14 cellular contexts compared by ENCODE assay signal in the genomic region with DNA sequence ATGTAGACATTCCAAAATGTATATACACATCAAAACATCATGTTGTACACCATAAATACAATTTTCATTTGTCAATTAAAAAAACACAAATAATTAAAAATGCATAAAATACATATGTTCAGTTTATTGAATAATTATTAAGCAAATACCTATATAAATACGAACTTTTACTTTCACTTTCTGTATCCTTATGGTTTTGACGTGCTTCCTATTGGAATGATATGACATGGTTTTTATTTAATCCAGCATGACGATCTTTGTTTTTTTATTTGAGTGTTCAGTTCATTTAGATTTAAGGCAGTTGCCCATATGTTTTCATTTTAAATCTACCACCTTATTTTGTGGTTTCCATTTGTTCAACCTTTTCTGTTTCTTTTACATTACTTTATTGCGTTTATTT.
A peak's percentile ranks its signal among the peaks of the same experiment; 100 is the strongest.
DNase-seq lines count a peak whose midpoint lies in the region; ATAC-seq, FAIRE-seq and TF ChIP-seq lines count a peak whose summit lies in the region.
"Had no signal": no experiment of that assay in that cellular context is flagged by ENCODE, and none has a peak within 500 bp of the region (broad histone marks: within the 10 kb centered on the region; RNA-seq: fewer than 3 reads in every experiment).

No MANE protein-coding gene starts in this region.

- no peak for FAIRE-seq in HTR-8/SVneo (lab: Jason Lieb, UNC)

- intact Hi-C loops in left ventricle myocardium superior (cut with micrococcal nuclease), result no loop called here

- no peak for TF ChIP-seq CTCF in AG04449 (IDR thresholded peaks at IDR 0.05; ENCODE audit: insufficient read depth, low read length, missing control alignments)

- peak overlapping the region; percentile 35; the same call in 1 of the 2 replicates for H3K4me3 ChIP-seq in AG04449 (ENCODE audit: low read depth, low read length)
- H3K4me3 ChIP-seq: ascending aorta; BLaER1 treated with 17β-estradiol and CSF1 and Interleukin-3, amounts not matched to agents 10 nM and 100 nM had no signal

- H3K9me3 Mint-ChIP-seq in T-cell, result peaks cover 0 to 5% (median 5%) of the 10 kb centered on the region in 3 donors
- H3K9me3 Mint-ChIP-seq in immature natural killer cell, result peaks cover 0 to 2% (median 0%) of the 10 kb centered on the region in 6 donors

- H3K27me3 Mint-ChIP-seq in T-cell, result peaks cover 0 to 4% of the 10 kb centered on the region in 2 donors
- H3K27me3 Mint-ChIP-seq in immature natural killer cell (ENCODE audit: low read depth in 3 of 3), result peaks cover 3 to 11% (median 3%) of the 10 kb centered on the region in 3 donors
- H3K27me3 Mint-ChIP-seq: activated CD4-positive, alpha-beta T cell treated with anti-CD3 and anti-CD28 coated beads for 36 hours had no signal

- ATAC-seq in T-cell (replicated peaks in 1 of 4) (no peak), left ventricle myocardium superior (no peak)
- ATAC-seq: activated CD4-positive, alpha-beta T cell treated with anti-CD3 and anti-CD28 coated beads for 36 hours had no signal

- H3K4me1 Mint-ChIP-seq in T-cell, result peaks cover 0 to 8% (median 5%) of the 10 kb centered on the region in 3 donors
- no peaks in the 10 kb centered on the region for H3K4me1 Mint-ChIP-seq in immature natural killer cell
- H3K4me1 Mint-ChIP-seq: activated CD4-positive, alpha-beta T cell treated with anti-CD3 and anti-CD28 coated beads for 36 hours had no signal

- H3K36me3 Mint-ChIP-seq in T-cell (no peaks in the 10 kb centered on the region), immature natural killer cell (no peaks in the 10 kb centered on the region)

- DNase-seq in AG04449 (ENCODE audit: low read depth, low spot score) (no peak), HTR-8/SVneo (ENCODE audit: insufficient read length, low spot score) (peak; percentile 35), T-cell (no peak), immature natural killer cell (no peak), DMS79 treated with DMSO at 0.1 percent for 48 hours (lab: John Stamatoyannopoulos, UW) (no peak), left ventricle myocardium superior (no peak), SIG-M5 treated with dmso at 0.1 percent for 504 hours (lab: John Stamatoyannopoulos, UW; ENCODE audit: unreplicated experiment) (no peak), NOMO-1 treated with dmso at 0.1 percent for 144 hours (lab: John Stamatoyannopoulos, UW; ENCODE audit: unreplicated experiment) (no peak)
- DNase-seq: activated CD4-positive, alpha-beta T cell treated with anti-CD3 and anti-CD28 coated beads for 36 hours; effector CD8-positive, alpha-beta T cell; stimulated activated CD4-positive, alpha-beta T cell treated with anti-CD3 and anti-CD28 coated beads, Interleukin-1b, Interleukin-23, amount 100 ng/mL, for 48 hours had no signal

- CTCF ChIA-PET in AG04449 (lab: Yijun Ruan, JAX), result no interaction called here
- CTCF ChIA-PET in T-cell (lab: Charles Lee), result no interaction called here

- POLR2A ChIA-PET in AG04449 (lab: Yijun Ruan, JAX), result no interaction called here
- POLR2A ChIA-PET in T-cell (lab: Charles Lee), result no interaction called here

- no peak overlapping the region for H3K27ac Mint-ChIP-seq in T-cell
- no peak overlapping the region for H3K27ac Mint-ChIP-seq in immature natural killer cell
- H3K27ac Mint-ChIP-seq: activated CD4-positive, alpha-beta T cell treated with anti-CD3 and anti-CD28 coated beads for 36 hours; activated T-helper 1 cell treated with anti-CD3 and anti-CD28 coated beads, Interleukin-12 subunit alpha, Interleukin-12 subunit beta, Interleukin-2, Interleukin-4 antibody, amounts not matched to agents 30 ng/mL and 10 ng/mL and 1 ng/mL, durations not matched to agents 14 hours and 24 hours and 36 hours had no signal

- H3K4me3 Mint-ChIP-seq in T-cell (peak overlapping the region in 2 of 3 donors; percentile 54 to 55), immature natural killer cell (peak overlapping the region in 3 of 5 donors; percentile 10 to 47 (median 44))
- H3K4me3 Mint-ChIP-seq: activated CD4-positive, alpha-beta T cell treated with anti-CD3 and anti-CD28 coated beads for 36 hours; activated T-helper 1 cell treated with anti-CD3 and anti-CD28 coated beads, Interleukin-12 subunit alpha, Interleukin-12 subunit beta, Interleukin-2, Interleukin-4 antibody, amounts not matched to agents 30 ng/mL and 10 ng/mL and 1 ng/mL, durations not matched to agents 14 hours and 24 hours and 36 hours had no signal
